Comparison of ENCODE assay signal across 8 cellular contexts in the genomic region with DNA sequence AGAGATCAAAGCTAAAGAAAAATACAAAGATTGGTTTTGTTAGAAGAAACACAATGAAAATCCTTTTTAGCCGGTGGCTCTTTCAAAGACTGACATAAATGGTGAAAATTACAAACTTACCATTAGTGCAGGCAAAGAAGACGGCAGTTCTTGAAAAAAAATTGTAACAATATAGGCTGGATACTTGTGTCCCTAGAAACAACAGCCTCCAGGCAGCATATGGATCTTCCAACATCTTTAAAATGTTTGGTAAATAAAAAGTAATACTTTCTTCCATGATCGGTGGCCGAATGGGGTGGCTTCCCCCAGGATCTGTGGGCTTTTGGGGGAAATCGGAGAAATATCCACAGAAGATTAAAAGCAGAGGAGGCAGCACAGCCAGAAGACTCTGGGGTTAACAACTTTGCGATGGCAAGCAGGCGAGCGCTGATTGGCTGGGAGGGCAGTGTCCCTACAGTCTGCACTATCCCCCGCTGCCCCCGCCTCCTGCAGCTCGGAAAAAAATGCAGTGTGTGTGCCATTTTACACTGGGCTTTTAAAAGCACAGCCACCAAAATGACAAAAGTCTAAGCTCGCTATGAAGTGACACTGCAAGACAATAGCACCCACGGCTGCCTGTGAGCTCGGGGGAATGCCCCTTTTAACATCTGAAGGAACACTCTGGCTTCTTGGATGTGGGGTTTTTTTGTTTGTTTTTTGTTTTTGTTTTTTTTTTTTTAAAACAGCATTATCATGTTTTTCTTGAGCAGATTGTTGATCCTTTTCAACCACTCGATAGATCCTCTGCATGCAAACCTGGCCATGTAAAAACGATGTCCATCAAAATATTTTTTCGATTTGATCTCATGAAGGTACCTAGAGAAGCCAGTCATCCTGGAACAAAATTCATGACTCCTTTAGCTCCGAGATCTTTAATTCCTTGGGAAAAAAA. TPM values are rescaled to one million over a fixed set of nuclear protein-coding genes. Genes with fewer than 3 reads are reported as not detected.
A peak's percentile ranks its signal among the peaks of the same experiment; 100 is the strongest.
DNase-seq lines count a peak whose midpoint lies in the region; TF ChIP-seq lines count a peak whose summit lies in the region.

No MANE protein-coding gene starts in this region.

- peak overlapping the region; percentile 82 for H3K4me3 ChIP-seq in NB4 (ENCODE audit: low read depth, low read length)

- in situ Hi-C loops in SK-MEL-5 (cut with HindIII; ENCODE audit: low pct_unique_long_range_greater_than_20kb, low sequenced_read_pairs): no loop called here

- H3K36me3 Mint-ChIP-seq in HFFc6 (ENCODE audit: low read depth): no peaks in the 10 kb centered on the region
- H3K36me3 Mint-ChIP-seq in activated naive CD4-positive, alpha-beta T cell treated with anti-CD3 and anti-CD28 coated beads, Interleukin-2, amount 10 ng/mL, durations not matched to agents 7 days and 5 days: peaks cover 14% of the 10 kb centered on the region

- CTCF ChIA-PET in activated naive CD4-positive, alpha-beta T cell treated with anti-CD3 and anti-CD28 coated beads, Interleukin-2, amount 10 ng/mL, durations not matched to agents 7 days and 5 days (lab: Charles Lee): interaction anchor here (0.6 to 2.7 kb wide), 5 partner anchors 26 to 738 kb away, joined by 4 to 10 read pairs (median 4); no protein-coding TSS in a partner anchor

- no peak overlapping the region for H3K4me3 Mint-ChIP-seq in HFFc6
- H3K4me3 Mint-ChIP-seq in activated naive CD4-positive, alpha-beta T cell treated with anti-CD3 and anti-CD28 coated beads, Interleukin-2, amount 10 ng/mL, durations not matched to agents 7 days and 5 days: no peak overlapping the region

- H3K27ac Mint-ChIP-seq in HFFc6: no peak overlapping the region
- no peak overlapping the region for H3K27ac Mint-ChIP-seq in activated naive CD4-positive, alpha-beta T cell treated with anti-CD3 and anti-CD28 coated beads, Interleukin-2, amount 10 ng/mL, durations not matched to agents 7 days and 5 days

- H3K9me3 Mint-ChIP-seq in HFFc6: no peaks in the 10 kb centered on the region
- H3K9me3 Mint-ChIP-seq in activated naive CD4-positive, alpha-beta T cell treated with anti-CD3 and anti-CD28 coated beads, Interleukin-2, amount 10 ng/mL, durations not matched to agents 7 days and 5 days: no peaks in the 10 kb centered on the region

- no peaks in the 10 kb centered on the region for H3K27me3 Mint-ChIP-seq in HFFc6 (ENCODE audit: insufficient read depth)
- H3K27me3 Mint-ChIP-seq in activated naive CD4-positive, alpha-beta T cell treated with anti-CD3 and anti-CD28 coated beads, Interleukin-2, amount 10 ng/mL, durations not matched to agents 7 days and 5 days: no peaks in the 10 kb centered on the region

- H3K4me1 Mint-ChIP-seq in HFFc6 (ENCODE audit: low read depth): peaks cover 26% of the 10 kb centered on the region
- H3K4me1 Mint-ChIP-seq in activated naive CD4-positive, alpha-beta T cell treated with anti-CD3 and anti-CD28 coated beads, Interleukin-2, amount 10 ng/mL, durations not matched to agents 7 days and 5 days: peaks cover 25% of the 10 kb centered on the region

- peak overlapping the region; percentile 82 for H3K27ac ChIP-seq in temporal lobe (ENCODE audit: low read depth, low read length)

- TF ChIP-seq POLR2A in NB4 (IDR thresholded peaks at IDR 0.05; ENCODE audit: extremely low read depth, insufficient read length): peak; percentile 60

- DNase-seq in GM04504 (ENCODE audit: low read depth): peak; percentile 73
- DNase-seq in HFFc6: peak; percentile 85
- peak; percentile 88 for DNase-seq in NB4 (ENCODE audit: low read depth)
- DNase-seq in SK-MEL-5 (ENCODE audit: low read depth, low spot score): peak; percentile 87
- DNase-seq in activated naive CD4-positive, alpha-beta T cell treated with anti-CD3 and anti-CD28 coated beads, Interleukin-2, amount 10 ng/mL, durations not matched to agents 7 days and 5 days: peak; percentile 97
- DNase-seq in glomerular visceral epithelial cell (ENCODE audit: extremely low spot score): peak; percentile 88
- DNase-seq in occipital lobe (lab: John Stamatoyannopoulos, UW): peak; percentile 90

- TF ChIP-seq CTCF in HFFc6 (IDR thresholded peaks at IDR 0.05) (no peak), NB4 (IDR thresholded peaks at IDR 0.05; ENCODE audit: low read depth, low read length) (no peak)

RNA-seq across cellular contexts. Expression of gene EPC1, which starts 31.7 kb away (rescaled TPM):
- total RNA-seq in HFFc6 (2021; fragmentation: NEBNext Ultra II Directional; extraction: Animal tissue kit (Norgen Biotek cat#: 25700)): 10 to 100 TPM; 16.5 to 19.3 (median 17.5) TPM
- total RNA-seq in SK-MEL-5 (2014; rRNA removed; shearing (Covaris generic)): 6.3 and 11.8 TPM in 2 replicates
- polyA plus RNA-seq in SK-MEL-5 (2015; cell fraction: cytosol; rRNA removed): 9.9 and 11.1 TPM in 2 replicates
- polyA plus RNA-seq in SK-MEL-5 (2015; cell fraction: nucleus; rRNA removed): 21.3 and 40.1 TPM in 2 replicates
- 99.4 TPM for total RNA-seq in occipital lobe
- total RNA-seq in temporal lobe: 70.6 TPM

Comparison
In these comparisons a context has a peak if more than half of its experiments do, and no peak if none do; other contexts are left out.
1. Peak in every context shown above with its lines: DNase-seq, H3K4me3 ChIP-seq and H3K27ac ChIP-seq.